8 cellular contexts compared by ENCODE assay signal in the genomic region with DNA sequence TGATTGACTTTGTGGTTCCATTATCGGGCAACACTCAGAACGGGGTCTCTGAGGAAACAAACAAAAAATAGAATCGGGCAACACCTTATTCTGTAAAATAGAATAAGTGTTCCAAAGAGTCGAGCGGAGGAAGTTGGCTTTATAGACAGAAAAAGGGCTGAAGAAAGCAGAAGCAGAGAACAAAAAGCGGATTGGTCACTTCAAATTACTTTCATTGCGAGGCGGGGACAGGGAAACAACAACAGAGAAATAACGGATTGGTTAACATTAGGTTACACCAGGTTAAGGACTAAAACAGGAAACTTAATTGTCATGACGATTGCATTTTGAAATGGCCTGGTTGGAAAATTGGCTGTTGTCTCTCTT. TPM values are rescaled to one million over a fixed set of nuclear protein-coding genes. Genes with fewer than 3 reads are reported as not detected.
A peak's percentile ranks its signal among the peaks of the same experiment; 100 is the strongest.
DNase-seq lines count a peak whose midpoint lies in the region; ATAC-seq, FAIRE-seq and TF ChIP-seq lines count a peak whose summit lies in the region.

No MANE protein-coding gene starts in this region.

- dilution Hi-C loops in endothelial cell of umbilical vein (cut with MboI; ENCODE audit: extremely low pct_ligation_motif_present, low sequenced_read_pairs) = no loop called here

- TSS peak; percentile 94 for BruUV-seq in endothelial cell of umbilical vein (replicated peaks; lab: Mats Ljungman, UMichigan)

- POLR2A ChIA-PET in T-cell (lab: Charles Lee) (interaction anchor here (0.5 to 1.3 kb wide), 9 partner anchors 100 to 547 kb away, joined by 3 to 15 read pairs (median 4); a partner anchor contains a TSS), endothelial cell of umbilical vein (lab: Charles Lee) (interaction anchor here (0.8 to 1.3 kb wide), 6 partner anchors 44 to 384 kb away, joined by 3 to 4 read pairs (median 3); a partner anchor contains a TSS)

- ATAC-seq in T-cell (replicated peaks in 1 of 4) (peak in 1 of 4 experiments; percentile 9), upper lobe of right lung (peak; percentile 33)

- no peaks in the 10 kb centered on the region for H4K20me1 ChIP-seq in endothelial cell of umbilical vein (replicated peaks; ENCODE audit: control insufficient read depth, extremely low read depth, insufficient read depth, low read length)

- CTCF ChIA-PET in T-cell (lab: Charles Lee) = interaction anchor here (0.5 to 6.4 kb wide), 21 partner anchors 9 to 856 kb away, joined by 3 to 71 read pairs (median 7); a partner anchor contains a TSS
- CTCF ChIA-PET in endothelial cell of umbilical vein (lab: Charles Lee) = interaction anchor here (0.6 to 5.4 kb wide), 35 partner anchors 8 to 546 kb away, joined by 3 to 146 read pairs (median 4); a partner anchor contains a TSS

- H3K27ac ChIP-seq in 22Rv1 (peak overlapping the region; percentile 83), endothelial cell of umbilical vein (ENCODE audit: insufficient read depth, low read depth, low read length) (peak overlapping the region; percentile 87), upper lobe of right lung (peak overlapping the region; percentile 90)

- H3K9me1 ChIP-seq in endothelial cell of umbilical vein (replicated peaks; ENCODE audit: control insufficient read depth, extremely low read depth, insufficient read depth, low read length) = no peaks in the 10 kb centered on the region

- TF ChIP-seq POLR2A in endothelial cell of umbilical vein (IDR thresholded peaks at IDR 0.05; ENCODE audit: low read depth, low read length) = no peak

- H3K4me1 ChIP-seq in endothelial cell of umbilical vein (ENCODE audit: control insufficient read depth, extremely low read depth, insufficient read depth, low read length) (peaks cover 23% of the 10 kb centered on the region), upper lobe of right lung (peaks cover 8% of the 10 kb centered on the region)

- H3K36me3 ChIP-seq in endothelial cell of umbilical vein (ENCODE audit: control insufficient read depth in 2 of 2, extremely low read depth in 1 of 2, insufficient read depth in 2 of 2, low read length in 2 of 2) (no peaks in the 10 kb centered on the region), upper lobe of right lung (no peaks in the 10 kb centered on the region)

- peaks cover 7% of the 10 kb centered on the region for H3K79me2 ChIP-seq in endothelial cell of umbilical vein (ENCODE audit: control insufficient read depth, insufficient read depth, low read length)

- DNase-seq in HuH-7.5 (ENCODE audit: low spot score) = peak; percentile 21
- peak in 13 of 34 experiments; percentile 1 to 23 (median 6) for DNase-seq in T-cell
- peak; percentile 74 for DNase-seq in endothelial cell of umbilical vein (ENCODE audit: low read depth, low spot score)
- no peak for DNase-seq in mesothelial cell of epicardium (ENCODE audit: low spot score in 2 of 2, unreplicated experiment in 2 of 2)
- DNase-seq in upper lobe of right lung = no peak
- no peak for DNase-seq in iPS-NIHi7 (ENCODE audit: extremely low spot score)

- FAIRE-seq in G401.6 (lab: Jason Lieb, UNC) = peak; percentile 70
- peak; percentile 85 for FAIRE-seq in endothelial cell of umbilical vein (lab: Jason Lieb, UNC)

- H3K9me3 ChIP-seq in endothelial cell of umbilical vein (replicated peaks; ENCODE audit: control insufficient read depth, insufficient read depth, low read length) = no peaks in the 10 kb centered on the region
- H3K9me3 ChIP-seq in upper lobe of right lung = no peaks in the 10 kb centered on the region

- no peaks in the 10 kb centered on the region for H3K27me3 Mint-ChIP-seq in T-cell
- H3K27me3 Mint-ChIP-seq in mesothelial cell of epicardium (ENCODE audit: low read depth) = no peaks in the 10 kb centered on the region

- peak overlapping the region; percentile 96 to 98 for H3K27ac Mint-ChIP-seq in T-cell
- H3K27ac Mint-ChIP-seq in mesothelial cell of epicardium = peak overlapping the region; percentile 97

- H2AFZ ChIP-seq in endothelial cell of umbilical vein (ENCODE audit: low read depth, low read length) = peak overlapping the region; percentile 76

- intact Hi-C loops in endothelial cell of umbilical vein (cut with micrococcal nuclease) (loop anchor here (2.0 kb wide), 2 partner anchors 44 to 356 kb away; no protein-coding TSS in a partner anchor), upper lobe of right lung (cut with DNase I) (no loop called here)

- H3K4me1 Mint-ChIP-seq in T-cell (peaks cover 39 to 42% (median 40%) of the 10 kb centered on the region in 3 donors), mesothelial cell of epicardium (peaks cover 26% of the 10 kb centered on the region)

- H3K4me2 ChIP-seq in endothelial cell of umbilical vein (ENCODE audit: insufficient read depth, low read length) = peak overlapping the region; percentile 88

- peak overlapping the region; percentile 90 for H3K9ac ChIP-seq in endothelial cell of umbilical vein (replicated peaks; ENCODE audit: extremely low read depth, insufficient read depth, low read length)

- H3K4me3 ChIP-seq in endothelial cell of umbilical vein (replicated peaks in 1 of 3; ENCODE audit: insufficient read depth in 1 of 3, low read depth in 1 of 3, low read length in 3 of 3) (peak overlapping the region; percentile 35 to 82 (median 52)), upper lobe of right lung (peak overlapping the region; percentile 65)

- H3K27me3 ChIP-seq in endothelial cell of umbilical vein (ENCODE audit: control insufficient read depth in 2 of 2, insufficient read depth in 2 of 2, low read length in 2 of 2) (no peaks in the 10 kb centered on the region), upper lobe of right lung (no peaks in the 10 kb centered on the region)

- H3K9me3 Mint-ChIP-seq in T-cell (peaks cover 0 to under 1% (median 0%) of the 10 kb centered on the region in 3 donors), mesothelial cell of epicardium (peaks cover 9% of the 10 kb centered on the region)

- TF ChIP-seq CTCF in 22Rv1 (IDR thresholded peaks at IDR 0.05) (no peak), endothelial cell of umbilical vein (IDR thresholded peaks at IDR 0.05; ENCODE audit: extremely low read depth in 1 of 2, insufficient read depth in 1 of 2, low read depth in 1 of 2, low read length in 2 of 2) (no peak), mesothelial cell of epicardium (IDR thresholded peaks at IDR 0.05; ENCODE audit: unreplicated experiment) (no peak), upper lobe of right lung (IDR thresholded peaks at IDR 0.05) (no peak)

- H3K4me3 Mint-ChIP-seq in T-cell = peak overlapping the region; percentile 94 to 99 (median 97)
- H3K4me3 Mint-ChIP-seq in mesothelial cell of epicardium = peak overlapping the region; percentile 91

- no peaks in the 10 kb centered on the region for H3K36me3 Mint-ChIP-seq in T-cell
- no peaks in the 10 kb centered on the region for H3K36me3 Mint-ChIP-seq in mesothelial cell of epicardium

TF ChIP-seq in endothelial cell of umbilical vein, 7 proteins besides CTCF, POLR2A, EP300 and RAD21:
- TF ChIP-seq POLR2AphosphoS5 (IDR thresholded peaks at IDR 0.05; ENCODE audit: insufficient read depth, low read depth, low read length) (no peak), FOS (IDR thresholded peaks at IDR 0.05; ENCODE audit: borderline replicate concordance, insufficient read depth, low read length) (no peak), JUN (IDR thresholded peaks at IDR 0.05; ENCODE audit: borderline replicate concordance, insufficient read depth, insufficient read length, low read depth) (no peak), GATA2 (IDR thresholded peaks at IDR 0.05; ENCODE audit: insufficient read depth, insufficient read length, low read depth, low read length) (no peak), MYC (IDR thresholded peaks at IDR 0.05; ENCODE audit: low read depth, low read length) (no peak), EZH2 (IDR thresholded peaks at IDR 0.05; ENCODE audit: borderline replicate concordance, low read depth, low read length, severe bottlenecking) (no peak)
- TF ChIP-seq, protein P1, sequence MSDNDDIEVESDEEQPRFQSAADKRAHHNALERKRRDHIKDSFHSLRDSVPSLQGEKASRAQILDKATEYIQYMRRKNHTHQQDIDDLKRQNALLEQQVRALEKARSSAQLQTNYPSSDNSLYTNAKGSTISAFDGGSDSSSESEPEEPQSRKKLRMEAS (IDR thresholded peaks at IDR 0.05; ENCODE audit: insufficient read depth, insufficient read length) = no peak
TF ChIP-seq in endothelial cell of umbilical vein: peak in this region for 0.

RNA-seq across cellular contexts. Expression of a gene that starts 0.4 kb away (rescaled TPM):
- total RNA-seq in T-cell (1 to 10 TPM; 4.7 to 9.7 (median 6.2) TPM), endothelial cell of umbilical vein (26.4 and 28.0 TPM in 2 replicates), mesothelial cell of epicardium (7.3 to 8.0 TPM (median 7.9 TPM) in 3 replicates), upper lobe of right lung (12.4 TPM)
- polyA plus RNA-seq in endothelial cell of umbilical vein = 20.5 and 25.5 TPM in 2 replicates
- 17.4 and 21.0 TPM in 2 replicates for polyA plus RNA-seq in endothelial cell of umbilical vein (2011; cell fraction: cytosol; rRNA removed)
- polyA plus RNA-seq in endothelial cell of umbilical vein (2011; cell fraction: nucleus; rRNA removed) = 9.0 and 12.0 TPM in 2 replicates
- polyA plus RNA-seq in endothelial cell of umbilical vein (2012) = 12.1 and 24.0 TPM in 2 replicates
- polyA minus RNA-seq in endothelial cell of umbilical vein = 26.5 and 30.0 TPM in 2 replicates
- polyA minus RNA-seq in endothelial cell of umbilical vein (2011; cell fraction: cytosol; rRNA and poly(A)+ RNA removed) = 10.4 TPM
- polyA minus RNA-seq in endothelial cell of umbilical vein (2011; cell fraction: nucleus; rRNA and poly(A)+ RNA removed) = 11.8 and 14.5 TPM in 2 replicates

RNA-seq across cellular contexts. Expression of a gene that starts 49.6 kb away (rescaled TPM):
- total RNA-seq in T-cell (1 to 10 TPM; 4.5 to 7.2 (median 6.1) TPM), endothelial cell of umbilical vein (6.6 and 7.0 TPM in 2 replicates), mesothelial cell of epicardium (0.80 to 1.0 TPM (median 0.97 TPM) in 3 replicates), upper lobe of right lung (5.6 TPM)
- polyA plus RNA-seq in endothelial cell of umbilical vein = 3.5 and 3.7 TPM in 2 replicates
- 2.7 and 3.2 TPM in 2 replicates for polyA plus RNA-seq in endothelial cell of umbilical vein (2011; cell fraction: cytosol; rRNA removed)
- 2.5 and 3.2 TPM in 2 replicates for polyA plus RNA-seq in endothelial cell of umbilical vein (2011; cell fraction: nucleus; rRNA removed)
- 2.4 and 9.4 TPM in 2 replicates for polyA plus RNA-seq in endothelial cell of umbilical vein (2012)
- 4.1 and 4.4 TPM in 2 replicates for polyA minus RNA-seq in endothelial cell of umbilical vein
- 1.9 TPM for polyA minus RNA-seq in endothelial cell of umbilical vein (2011; cell fraction: cytosol; rRNA and poly(A)+ RNA removed)
- 1.3 and 2.0 TPM in 2 replicates for polyA minus RNA-seq in endothelial cell of umbilical vein (2011; cell fraction: nucleus; rRNA and poly(A)+ RNA removed)

Comparison
In these comparisons a context has a peak if more than half of its experiments do, and no peak if none do; other contexts are left out.
1. DNase-seq: peak in HuH-7.5 (single experiment) and endothelial cell of umbilical vein (single experiment); none in mesothelial cell of epicardium (0 of 2), upper lobe of right lung (single experiment) and iPS-NIHi7 (single experiment).
2. Peak in every context shown above with its lines, with median percentiles within 50 percentile points of each other: H3K27ac ChIP-seq.